ENCODE assay signal across 24 cellular contexts in genomic region chr16:20941635-20941926, GRCh38.
"Had no signal": no experiment of that assay in that cellular context is flagged by ENCODE, and none has a peak within 500 bp of the region (broad histone marks: within the 10 kb centered on the region; RNA-seq: fewer than 3 reads in every experiment).

No MANE protein-coding gene starts in this region.

- H3K4me3 ChIP-seq: colonic mucosa, hepatocyte, left ventricle myocardium inferior, lower lobe of right lung, psoas muscle, right lobe of liver, testis, tibial nerve had no signal

- H3K4me1 ChIP-seq: colonic mucosa, foreskin keratinocyte, left ventricle myocardium inferior, lower lobe of right lung, psoas muscle, right lobe of liver, testis, tibial nerve had no signal

- H3K4me3 Mint-ChIP-seq: endodermal cell; memory B cell; mesothelial cell of epicardium; nephron; stimulated activated effector memory CD8-positive, alpha-beta T cell treated with anti-CD3 and anti-CD28 coated beads, Interleukin-12 subunit alpha, Interleukin-12 subunit beta, amount 100 ng/mL, for 72 hours had no signal

- H3K27me3 Mint-ChIP-seq: memory B cell; stimulated activated naive CD8-positive, alpha-beta T cell treated with anti-CD3 and anti-CD28 coated beads, Interleukin-15, amount 100 ng/mL, for 72 hours had no signal

- DNase-seq: colonic mucosa; effector CD4-positive, alpha-beta T cell; endodermal cell; erythroblast; foreskin keratinocyte; head of caudate nucleus; kidney; left cardiac atrium; left ventricle myocardium inferior; lower lobe of right lung; psoas muscle; retina; right lobe of liver; stimulated activated CD4-positive, alpha-beta T cell treated with anti-CD3 and anti-CD28 coated beads, Interleukin-4, amount 100 ng/mL, for 1 hour; stimulated activated CD8-positive, alpha-beta memory T cell treated with anti-CD3 and anti-CD28 coated beads, Interleukin-4, amount 100 ng/mL, for 48 hours; stimulated activated naive CD8-positive, alpha-beta T cell treated with anti-CD3 and anti-CD28 coated beads, Interleukin-15, amount 100 ng/mL, for 72 hours; testis had no signal

- H3K4me2 ChIP-seq: hepatocyte had no signal

- H3K9me3 Mint-ChIP-seq: endodermal cell; memory B cell; mesothelial cell of epicardium; nephron; stimulated activated effector memory CD8-positive, alpha-beta T cell treated with anti-CD3 and anti-CD28 coated beads, Interleukin-12 subunit alpha, Interleukin-12 subunit beta, amount 100 ng/mL, for 72 hours; stimulated activated naive CD8-positive, alpha-beta T cell treated with anti-CD3 and anti-CD28 coated beads, Interleukin-15, amount 100 ng/mL, for 72 hours had no signal

- H3K4me1 Mint-ChIP-seq: mesothelial cell of epicardium, nephron had no signal

- ATAC-seq: foreskin keratinocyte; left cardiac atrium; lower lobe of right lung; psoas muscle; right lobe of liver; stimulated activated effector memory CD8-positive, alpha-beta T cell treated with anti-CD3 and anti-CD28 coated beads, Interleukin-12 subunit alpha, Interleukin-12 subunit beta, amount 100 ng/mL, for 72 hours had no signal

- H3K9me3 ChIP-seq: colonic mucosa, left ventricle myocardium inferior, lower lobe of right lung, psoas muscle, right lobe of liver, testis, tibial nerve had no signal

- FAIRE-seq: endothelial cell of umbilical vein, kidney had no signal

- H3K79me2 ChIP-seq: hepatocyte had no signal

- H3K27ac ChIP-seq: colonic mucosa, foreskin keratinocyte, hepatocyte, left ventricle myocardium inferior, lower lobe of right lung, psoas muscle, right lobe of liver, testis, tibial nerve had no signal

- H3K27ac Mint-ChIP-seq: endodermal cell; memory B cell; mesothelial cell of epicardium; stimulated activated effector memory CD8-positive, alpha-beta T cell treated with anti-CD3 and anti-CD28 coated beads, Interleukin-12 subunit alpha, Interleukin-12 subunit beta, amount 100 ng/mL, for 72 hours had no signal

- H2AFZ ChIP-seq: hepatocyte had no signal

- H3K36me3 Mint-ChIP-seq: memory B cell, mesothelial cell of epicardium had no signal

- H3K27me3 ChIP-seq: colonic mucosa, foreskin keratinocyte, hepatocyte, right lobe of liver, testis, tibial nerve had no signal

- H3K36me3 ChIP-seq: colonic mucosa, left ventricle myocardium inferior, lower lobe of right lung, right lobe of liver, tibial nerve had no signal
